ENCODE assay signal across 11 cellular contexts in genomic region chr1:248786106-248786665, GRCh38. TPM values are rescaled to one million over a fixed set of nuclear protein-coding genes. Genes with fewer than 3 reads are reported as not detected.
DNase-seq lines count a peak whose midpoint lies in the region; ATAC-seq lines count a peak whose summit lies in the region.
"Had no signal": no experiment of that assay in that cellular context is flagged by ENCODE, and none has a peak within 500 bp of the region (broad histone marks: within the 10 kb centered on the region; RNA-seq: fewer than 3 reads in every experiment).

No MANE protein-coding gene starts in this region.

- H3K27me3 ChIP-seq in CD8-positive, alpha-beta memory T cell (ENCODE audit: insufficient read depth, low read length, poor library complexity, severe bottlenecking): no peaks in the 10 kb centered on the region

- H3K9me3 ChIP-seq in CD8-positive, alpha-beta memory T cell (ENCODE audit: low read length): no peaks in the 10 kb centered on the region

- H3K36me3 ChIP-seq in CD8-positive, alpha-beta memory T cell (ENCODE audit: insufficient read depth, low read length): no peaks in the 10 kb centered on the region

- CTCF ChIA-PET in CD8-positive, alpha-beta memory T cell (lab: Charles Lee): no interaction called here

- H3K4me3 Mint-ChIP-seq in CD8-positive, alpha-beta memory T cell: no peak overlapping the region
- H3K4me3 Mint-ChIP-seq: T-helper 1 cell treated with Interleukin-12 subunit alpha and Interleukin-12 subunit beta and Interleukin-4 antibody, amounts not matched to agents 30 μg/mL and 1 μg/mL, for 36 hours had no signal

- H3K9me3 Mint-ChIP-seq in CD8-positive, alpha-beta memory T cell: peaks cover 3 to 6% (median 5%) of the 10 kb centered on the region in 5 donors

- H3K27ac ChIP-seq in CD8-positive, alpha-beta memory T cell (ENCODE audit: low read depth, low read length): no peak overlapping the region

- peaks cover 0 to 9% (median 0%) of the 10 kb centered on the region in 3 donors for H3K36me3 Mint-ChIP-seq in CD8-positive, alpha-beta memory T cell

- POLR2A ChIA-PET in CD8-positive, alpha-beta memory T cell (lab: Charles Lee): no interaction called here

- H3K4me1 ChIP-seq in CD8-positive, alpha-beta memory T cell (ENCODE audit: insufficient read depth, low read length): no peaks in the 10 kb centered on the region

- peak; percentile 78 for ATAC-seq in GM18907 (IDR thresholded peaks at IDR 0.05; ENCODE audit: unreplicated experiment)
- ATAC-seq in HG02798 (IDR thresholded peaks at IDR 0.05; ENCODE audit: poor library complexity, unreplicated experiment): peak; percentile 65

- DNase-seq in NCI-H69 (lab: John Stamatoyannopoulos, UW) (peak; percentile 11), renal cortical epithelial cell (ENCODE audit: low read depth) (peak; percentile 18), hypothalamus (lab: John Stamatoyannopoulos, UW) (no peak), foreskin melanocyte (no peak)
- DNase-seq in CD8-positive, alpha-beta memory T cell: no peak
- DNase-seq: activated gamma-delta T cell, NCI-H1436 treated with DMSO at 0.1 percent for 48 hours had no signal

- H3K27me3 Mint-ChIP-seq in CD8-positive, alpha-beta memory T cell: peaks cover 30 to 38% of the 10 kb centered on the region in 2 donors

- no peaks in the 10 kb centered on the region for H3K4me1 Mint-ChIP-seq in CD8-positive, alpha-beta memory T cell

- no peak overlapping the region for H3K4me3 ChIP-seq in CD8-positive, alpha-beta memory T cell (ENCODE audit: low read length)

- H3K27ac Mint-ChIP-seq in CD8-positive, alpha-beta memory T cell: no peak overlapping the region
- H3K27ac Mint-ChIP-seq: T-helper 1 cell treated with Interleukin-12 subunit alpha and Interleukin-12 subunit beta and Interleukin-4 antibody, amounts not matched to agents 30 μg/mL and 1 μg/mL, for 36 hours had no signal

RNA-seq across cellular contexts. Expression of gene LYPD8, which starts 30.6 kb away (rescaled TPM):
- 2.6 and 4.3 TPM in 2 replicates for total RNA-seq in renal cortical epithelial cell
- total RNA-seq in CD8-positive, alpha-beta memory T cell: not detected
- polyA plus RNA-seq in CD8-positive, alpha-beta memory T cell: not detected
- total RNA-seq: omental fat pad had no signal

RNA-seq across cellular contexts. Expression of gene SH3BP5L, which starts 39.5 kb away (rescaled TPM):
- 41.7 and 42.8 TPM in 2 replicates for total RNA-seq in renal cortical epithelial cell
- 10 to 100 TPM; 20.1 to 21.8 TPM for total RNA-seq in CD8-positive, alpha-beta memory T cell
- polyA plus RNA-seq in CD8-positive, alpha-beta memory T cell: 3.8 TPM

RNA-seq across cellular contexts. Expression of gene ZNF672, which starts 51.8 kb away (rescaled TPM):
- total RNA-seq in renal cortical epithelial cell: 18.9 and 34.6 TPM in 2 replicates
- total RNA-seq in CD8-positive, alpha-beta memory T cell: 10 to 100 TPM; 52.1 to 55.2 TPM
- polyA plus RNA-seq in CD8-positive, alpha-beta memory T cell: 29.6 TPM

Comparison
In these comparisons a context has a peak if more than half of its experiments do, and no peak if none do; other contexts are left out.
1. DNase-seq: peak in NCI-H69 (single experiment) and renal cortical epithelial cell (single experiment); none in CD8-positive, alpha-beta memory T cell (0 of 5), hypothalamus (0 of 51) and foreskin melanocyte (single experiment).